8 cellular contexts compared by ENCODE assay signal in genomic region chr19:49113762-49114629, GRCh38. TPM values are rescaled to one million over a fixed set of nuclear protein-coding genes. Genes with fewer than 3 reads are reported as not detected.
DNase-seq lines count a peak whose midpoint lies in the region; ATAC-seq and TF ChIP-seq lines count a peak whose summit lies in the region.

Gene LIN7B, plus strand, starts transcription at chr19:49114370. Its CDS starts 35 bp downstream, at chr19:49114405.

- peak within 1 kb of the TSS; percentile 99 for H3K4me2 ChIP-seq in KMS-11

- H3K27ac ChIP-seq in CD4-positive, alpha-beta T cell (ENCODE audit: low read depth, low read length), result no peak within 1 kb of the TSS
- H3K27ac ChIP-seq in KMS-11 (no peak within 1 kb of the TSS), gastroesophageal sphincter (peak within 1 kb of the TSS; percentile 35 to 90 (median 88)), transverse colon (peak within 1 kb of the TSS; percentile 81 to 89 (median 86))

- peak within 1 kb of the TSS; percentile 99 for H2AFZ ChIP-seq in KMS-11 (ENCODE audit: low read depth)

- TF ChIP-seq EP300 in gastroesophageal sphincter (IDR thresholded peaks at IDR 0.05) (no peak), transverse colon (IDR thresholded peaks at IDR 0.05; ENCODE audit: low read depth) (no peak)

- H3K4me1 ChIP-seq in KMS-11 (ENCODE audit: low read depth, poor library complexity, severe bottlenecking) (peaks cover 18% of the 10 kb centered on the region), gastroesophageal sphincter (peaks cover 0 to 62% (median 11%) of the 10 kb centered on the region in 3 donors), transverse colon (peaks cover 9 to 28% (median 26%) of the 10 kb centered on the region in 4 donors)

- CTCF ChIA-PET in CD4-positive, alpha-beta T cell (lab: Charles Lee), result interaction anchor here (0.6 to 2.4 kb wide), 21 partner anchors 9 to 467 kb away, joined by 3 to 43 read pairs (median 5); partner anchors contain the start of genes CGB7, PRRG2 and RUVBL2

- peak within 1 kb of the TSS; percentile 46 for H3K27ac Mint-ChIP-seq in CD4-positive, alpha-beta T cell

- intact Hi-C loops in CD4-positive, alpha-beta T cell (cut with DNase I, micrococcal nuclease), result loop anchor here (1.0 to 10.0 kb wide), 4 partner anchors 14 to 639 kb away; no protein-coding TSS in a partner anchor
- intact Hi-C loops in transverse colon (cut with DNase I; ENCODE audit: low total_unique reads), result no loop called here

- H4K20me1 ChIP-seq in KMS-11 (ENCODE audit: insufficient read depth), result no peaks in the 10 kb centered on the region

- peaks cover 10% of the 10 kb centered on the region for H3K36me3 Mint-ChIP-seq in CD4-positive, alpha-beta T cell (ENCODE audit: low read depth)

- no peaks in the 10 kb centered on the region for H3K9me3 Mint-ChIP-seq in CD4-positive, alpha-beta T cell

- H3K4me3 ChIP-seq in KMS-11 (IDR thresholded peaks at IDR 0.05; ENCODE audit: insufficient read depth, low read depth, low read length) (no peak within 1 kb of the TSS), gastroesophageal sphincter (peak within 1 kb of the TSS; percentile 54 to 94), transverse colon (peak within 1 kb of the TSS; percentile 80 to 97 (median 84))

- peak; percentile 54 to 80 (median 65) for DNase-seq in CD4-positive, alpha-beta T cell
- DNase-seq in SHP77 (lab: John Stamatoyannopoulos, UW) (peak; percentile 46 to 73), nucleus accumbens (lab: John Stamatoyannopoulos, UW) (peak in 48 of 56 donors; percentile 18 to 78 (median 51)), transverse colon (peak; percentile 74)
- peak; percentile 53 for DNase-seq in activated gamma-delta T cell treated with anti-CD3 and anti-CD28 coated beads, Interleukin-2, amount 50 U/mL, for 16 hours (ENCODE audit: low read depth)

- H3K36me3 ChIP-seq in KMS-11 (ENCODE audit: insufficient read depth), result no peaks in the 10 kb centered on the region
- peaks cover 0 to 4% of the 10 kb centered on the region in 2 donors for H3K36me3 ChIP-seq in gastroesophageal sphincter
- no peaks in the 10 kb centered on the region for H3K36me3 ChIP-seq in transverse colon

- ATAC-seq in CD4-positive, alpha-beta T cell (ENCODE audit: poor library complexity), result peak; percentile 65
- ATAC-seq in GM19452 (IDR thresholded peaks at IDR 0.05; ENCODE audit: unreplicated experiment) (peak; percentile 56), gastroesophageal sphincter (peak; percentile 77)

- H3K9me3 ChIP-seq in CD4-positive, alpha-beta T cell (ENCODE audit: control insufficient read depth, low read length), result no peaks in the 10 kb centered on the region
- H3K9me3 ChIP-seq in gastroesophageal sphincter, result no peaks in the 10 kb centered on the region
- no peaks in the 10 kb centered on the region for H3K9me3 ChIP-seq in transverse colon

- no peaks in the 10 kb centered on the region for H3K27me3 Mint-ChIP-seq in CD4-positive, alpha-beta T cell

- H3K9ac ChIP-seq in KMS-11, result no peak within 1 kb of the TSS

- no peak for TF ChIP-seq POLR2A in gastroesophageal sphincter (IDR thresholded peaks at IDR 0.05)
- no peak for TF ChIP-seq POLR2A in transverse colon (IDR thresholded peaks at IDR 0.05)

- 0 to 1% methylated on average over 3 to 6 of the region's 66 CpGs for WGBS in gastroesophageal sphincter (ENCODE audit: low coverage in 1 of 2), 2 donors
- WGBS in transverse colon (ENCODE audit: low coverage in 1 of 2), 2 donors, result 2 to 4% methylated on average over 4 to 21 of the region's 66 CpGs

- H3K4me1 Mint-ChIP-seq in CD4-positive, alpha-beta T cell (ENCODE audit: low read depth), result peaks cover 40% of the 10 kb centered on the region

- POLR2A ChIA-PET in CD4-positive, alpha-beta T cell (lab: Charles Lee), result interaction anchor here (0.5 to 2.4 kb wide), 12 partner anchors 8 to 942 kb away, joined by 3 to 13 read pairs (median 3); partner anchors contain the start of genes AKT1S1, GYS1 and RUVBL2

- H3K4me3 Mint-ChIP-seq in CD4-positive, alpha-beta T cell, result peak within 1 kb of the TSS; percentile 94

- in situ Hi-C loops in transverse colon (cut with MboI; ENCODE audit: low pct_ligation_motif_present in 1 of 4, low pct_unique_long_range_greater_than_20kb in 1 of 4, low sequenced_read_pairs in 3 of 4), result no loop called here

- no peaks in the 10 kb centered on the region for H3K27me3 ChIP-seq in CD4-positive, alpha-beta T cell (ENCODE audit: control insufficient read depth, insufficient read depth, low read length)
- no peaks in the 10 kb centered on the region for H3K27me3 ChIP-seq in KMS-11 (ENCODE audit: insufficient read depth, low read depth)
- H3K27me3 ChIP-seq in gastroesophageal sphincter, result no peaks in the 10 kb centered on the region
- H3K27me3 ChIP-seq in transverse colon, result no peaks in the 10 kb centered on the region

- no peaks in the 10 kb centered on the region for H3K79me2 ChIP-seq in KMS-11 (ENCODE audit: insufficient read depth, low read depth)

- peak; percentile 47 for TF ChIP-seq CTCF in CD4-positive, alpha-beta T cell (IDR thresholded peaks at IDR 0.05)
- TF ChIP-seq CTCF in KMS-11 (conservative IDR thresholded peaks at IDR 0.05; ENCODE audit: low read depth, low read length) (peak; percentile 46; the same call in 1 of the 2 replicates), gastroesophageal sphincter (IDR thresholded peaks at IDR 0.05) (peak in 3 of 4 experiments; percentile 66 to 70 (median 66)), transverse colon (IDR thresholded peaks at IDR 0.05) (peak; percentile 14 to 62 (median 40))

RNA-seq across cellular contexts. Expression of gene LIN7B, which starts in this region (rescaled TPM):
- 1 to 10 TPM; 6.4 to 6.6 TPM for total RNA-seq in CD4-positive, alpha-beta T cell
- 10 to 100 TPM in 3 of 4 donors, 1 to 10 TPM in 1; 6.5 to 19.8 (median 13.2) TPM for total RNA-seq in gastroesophageal sphincter
- 10 to 100 TPM; 14.2 to 92.8 (median 39.8) TPM for total RNA-seq in transverse colon

Comparison
In these comparisons a context has a peak if more than half of its experiments do, and no peak if none do; other contexts are left out.
1. H3K27ac ChIP-seq: peak in gastroesophageal sphincter (4 of 4) and transverse colon (4 of 4); none in CD4-positive, alpha-beta T cell (single experiment) and KMS-11 (single experiment).
2. Peak in every context shown above with its lines, with median percentiles within 50 percentile points of each other: ATAC-seq, DNase-seq and CTCF ChIP-seq.